ENCODE assay signal across 1 cellular context in genomic region chr9:137302176-137303030, GRCh38.
TF ChIP-seq lines count a peak whose summit lies in the region.

NRARP (minus strand) TSS chr9:137302271; CDS start chr9:137301928, 343 bp downstream.

TF ChIP-seq in HEK293, 187 proteins besides CTCF, POLR2A, EP300 and RAD21 (continued from another document and continues in another):
- TF ChIP-seq, protein P1, sequence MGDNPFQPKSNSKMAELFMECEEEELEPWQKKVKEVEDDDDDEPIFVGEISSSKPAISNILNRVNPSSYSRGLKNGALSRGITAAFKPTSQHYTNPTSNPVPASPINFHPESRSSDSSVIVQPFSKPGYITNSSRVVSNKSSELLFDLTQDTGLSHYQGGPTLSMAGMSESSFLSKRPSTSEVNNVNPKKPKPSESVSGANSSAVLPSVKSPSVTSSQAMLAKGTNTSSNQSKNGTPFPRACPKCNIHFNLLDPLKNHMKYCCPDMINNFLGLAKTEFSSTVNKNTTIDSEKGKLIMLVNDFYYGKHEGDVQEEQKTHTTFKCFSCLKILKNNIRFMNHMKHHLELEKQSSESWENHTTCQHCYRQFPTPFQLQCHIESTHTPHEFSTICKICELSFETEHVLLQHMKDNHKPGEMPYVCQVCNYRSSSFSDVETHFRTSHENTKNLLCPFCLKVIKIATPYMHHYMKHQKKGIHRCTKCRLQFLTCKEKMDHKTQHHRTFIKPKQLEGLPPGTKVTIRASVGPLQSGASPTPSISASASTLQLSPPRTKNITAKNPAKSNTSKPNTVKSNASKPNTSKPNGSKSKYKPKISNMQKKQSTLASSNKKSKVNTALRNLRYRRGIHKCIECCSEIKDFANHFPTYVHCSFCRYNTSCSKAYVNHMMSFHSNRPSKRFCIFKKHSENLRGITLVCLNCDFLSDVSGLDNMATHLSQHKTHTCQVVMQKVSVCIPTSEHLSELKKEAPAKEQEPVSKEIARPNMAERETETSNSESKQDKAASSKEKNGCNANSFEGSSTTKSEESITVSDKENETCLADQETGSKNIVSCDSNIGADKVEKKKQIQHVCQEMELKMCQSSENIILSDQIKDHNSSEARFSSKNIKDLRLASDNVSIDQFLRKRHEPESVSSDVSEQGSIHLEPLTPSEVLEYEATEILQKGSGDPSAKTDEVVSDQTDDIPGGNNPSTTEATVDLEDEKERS (tag by site-specific recombination; IDR thresholded peaks at IDR 0.05) = no peak
- TF ChIP-seq ZNF521 (tag by site-specific recombination; IDR thresholded peaks at IDR 0.05) (no peak), ZNF23 (tag by site-specific recombination; IDR thresholded peaks at IDR 0.05; ENCODE audit: borderline replicate concordance) (no peak), FEZF1 (tag by site-specific recombination; IDR thresholded peaks at IDR 0.05) (no peak), ZNF202 (tag by site-specific recombination; IDR thresholded peaks at IDR 0.05; ENCODE audit: borderline replicate concordance) (no peak), ZSCAN16 (tag by site-specific recombination; IDR thresholded peaks at IDR 0.05) (no peak), ZSCAN30 (tag by site-specific recombination; IDR thresholded peaks at IDR 0.05) (peak; percentile 87), ZNF169 (tag by site-specific recombination; IDR thresholded peaks at IDR 0.05) (no peak), PRDM10 (tag by site-specific recombination; IDR thresholded peaks at IDR 0.05) (peak; percentile 55), HOXC10 (CRISPR knock-in tag; IDR thresholded peaks at IDR 0.05) (no peak), ZNF555 (tag by site-specific recombination; conservative IDR thresholded peaks at IDR 0.05) (no peak), ZNF514 (tag by site-specific recombination; IDR thresholded peaks at IDR 0.05) (no peak), HOXD13 (CRISPR knock-in tag; IDR thresholded peaks at IDR 0.05; ENCODE audit: borderline replicate concordance) (no peak), KLF10 (tag by site-specific recombination; IDR thresholded peaks at IDR 0.05) (peak; percentile 75; the same call in 1 of the 2 replicates), ZNF701 (tag by site-specific recombination; IDR thresholded peaks at IDR 0.05) (no peak), ZNF335 (tag by site-specific recombination; conservative IDR thresholded peaks at IDR 0.05) (no peak), ZNF623 (tag by site-specific recombination; IDR thresholded peaks at IDR 0.05) (no peak), ZNF426 (tag by site-specific recombination; IDR thresholded peaks at IDR 0.05) (no peak), ZBTB7A (tag by site-specific recombination; IDR thresholded peaks at IDR 0.05; ENCODE audit: low read depth) (peak; percentile 62; the same call in 1 of the 2 replicates), ZSCAN18 (tag by site-specific recombination; IDR thresholded peaks at IDR 0.05) (0 out of 2 replicates have a peak, but pooled peaks have one; percentile 43), OVOL3 (tag by site-specific recombination; IDR thresholded peaks at IDR 0.05) (0 out of 2 replicates have a peak, but pooled peaks have one; percentile 6), PRDM1 (tag by site-specific recombination; IDR thresholded peaks at IDR 0.05) (no peak), MZF1 (tag by site-specific recombination; IDR thresholded peaks at IDR 0.05; ENCODE audit: borderline replicate concordance) (no peak; the same call in 1 of the 2 replicates), ZNF350 (tag by site-specific recombination; IDR thresholded peaks at IDR 0.05) (no peak), SP3 (tag by site-specific recombination; IDR thresholded peaks at IDR 0.05) (0 out of 2 replicates have a peak, but pooled peaks have one; percentile 11), PRDM4 (tag by site-specific recombination; IDR thresholded peaks at IDR 0.05) (no peak), ZNF561 (tag by site-specific recombination; IDR thresholded peaks at IDR 0.05; ENCODE audit: borderline replicate concordance) (no peak), ZNF501 (tag by site-specific recombination; IDR thresholded peaks at IDR 0.05) (no peak), PRDM2 (tag by site-specific recombination; IDR thresholded peaks at IDR 0.05; ENCODE audit: borderline replicate concordance) (no peak; the same call in 1 of the 2 replicates), RBAK (tag by site-specific recombination; IDR thresholded peaks at IDR 0.05) (no peak), ZBTB20 (tag by site-specific recombination; IDR thresholded peaks at IDR 0.05) (peak; percentile 79), ZFP37 (tag by site-specific recombination; IDR thresholded peaks at IDR 0.05) (0 out of 2 replicates have a peak, but pooled peaks have one; percentile 31), ZNF140 (tag by site-specific recombination; IDR thresholded peaks at IDR 0.05) (no peak), ZNF146 (tag by site-specific recombination; IDR thresholded peaks at IDR 0.05) (peak; percentile 6; the same call in 1 of the 2 replicates), ZNF785 (tag by site-specific recombination; IDR thresholded peaks at IDR 0.05) (peak; percentile 75), PBX3 (CRISPR knock-in tag; IDR thresholded peaks at IDR 0.05) (no peak), ZNF423 (tag by site-specific recombination; IDR thresholded peaks at IDR 0.05) (peak; percentile 11), ZNF548 (tag by site-specific recombination; IDR thresholded peaks at IDR 0.05) (no peak), ZNF621 (tag by site-specific recombination; IDR thresholded peaks at IDR 0.05) (no peak)
- TF ChIP-seq, protein P2, sequence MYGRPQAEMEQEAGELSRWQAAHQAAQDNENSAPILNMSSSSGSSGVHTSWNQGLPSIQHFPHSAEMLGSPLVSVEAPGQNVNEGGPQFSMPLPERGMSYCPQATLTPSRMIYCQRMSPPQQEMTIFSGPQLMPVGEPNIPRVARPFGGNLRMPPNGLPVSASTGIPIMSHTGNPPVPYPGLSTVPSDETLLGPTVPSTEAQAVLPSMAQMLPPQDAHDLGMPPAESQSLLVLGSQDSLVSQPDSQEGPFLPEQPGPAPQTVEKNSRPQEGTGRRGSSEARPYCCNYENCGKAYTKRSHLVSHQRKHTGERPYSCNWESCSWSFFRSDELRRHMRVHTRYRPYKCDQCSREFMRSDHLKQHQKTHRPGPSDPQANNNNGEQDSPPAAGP (tag by site-specific recombination; IDR thresholded peaks at IDR 0.05) = peak; percentile 18; the same call in 1 of the 2 replicates
